Comparison of ENCODE assay signal across 32 cellular contexts in genomic region chr15:27853624-27854455, GRCh38.
"Had no signal": no experiment of that assay in that cellular context is flagged by ENCODE, and none has a peak within 500 bp of the region (broad histone marks: within the 10 kb centered on the region; RNA-seq: fewer than 3 reads in every experiment).

No MANE protein-coding gene starts in this region.

- H3K27ac ChIP-seq: adrenal gland, body of pancreas, cardiac muscle cell, coronary artery, dorsolateral prefrontal cortex, left lung, lower lobe of right lung, neural progenitor cell, right lobe of liver, skin epidermis, upper lobe of left lung had no signal

- H2AFZ ChIP-seq: neural progenitor cell had no signal

- ATAC-seq: activated CD8-positive, alpha-beta T cell treated with anti-CD3 and anti-CD28 coated beads for 36 hours; activated T-cell treated with anti-CD3 and anti-CD28 coated beads, Interleukin-2, amount 50 U/mL, for 4 hours; activated T-helper 17 cell treated with anti-CD3 and anti-CD28 coated beads, Interleukin-2, amount 50 U/mL, for 72 hours; body of pancreas; left lung; lower lobe of right lung; natural killer cell; right lobe of liver; stimulated activated effector memory CD8-positive, alpha-beta T cell treated with anti-CD3 and anti-CD28 coated beads, Interleukin-12 subunit alpha, Interleukin-12 subunit beta, amount 100 ng/mL, for 72 hours had no signal

- H3K4me2 ChIP-seq: neural progenitor cell had no signal

- DNase-seq: activated B cell treated with CpG ODN at 0.5 μM for 24 hours; activated CD4-positive, alpha-beta T cell treated with anti-CD3 and anti-CD28 coated beads, Interleukin-2, amount 50 U/mL, for 1 hour; activated CD8-positive, alpha-beta T cell treated with anti-CD3 and anti-CD28 coated beads for 36 hours; activated naive CD4-positive, alpha-beta T cell; activated naive CD8-positive, alpha-beta T cell treated with anti-CD3 and anti-CD28 coated beads for 36 hours; activated T-cell treated with anti-CD3 and anti-CD28 coated beads, Interleukin-2, amount 50 U/mL, for 4 hours; aorta; body of pancreas; cerebellar nuclear complex; dorsolateral prefrontal cortex; effector memory CD4-positive, alpha-beta T cell; head of caudate nucleus; hippocampal formation; kidney glomerular epithelial cell; left lung; lower lobe of right lung; mesenchymal stem cell; natural killer cell; right lobe of liver; stimulated activated CD4-positive, alpha-beta T cell treated with anti-CD3 and anti-CD28 coated beads, Interleukin-12 subunit alpha, Interleukin-12 subunit beta, amount 100 ng/mL, for 4 hours; stimulated activated CD4-positive, alpha-beta T cell treated with anti-CD3 and anti-CD28 coated beads, Interleukin-4, amount 100 ng/mL, for 24 hours; substantia nigra; T-helper 1 cell; upper lobe of left lung had no signal

- H3K36me3 ChIP-seq: adrenal gland, cardiac muscle cell, left lung, lower lobe of right lung, neural progenitor cell, right lobe of liver, upper lobe of left lung had no signal

- H3K27me3 ChIP-seq: adrenal gland, body of pancreas, cardiac muscle cell, dorsolateral prefrontal cortex, left lung, neural progenitor cell, right lobe of liver, upper lobe of left lung had no signal

- H3K9me3 ChIP-seq: adrenal gland, body of pancreas, lower lobe of right lung, right lobe of liver had no signal

- FAIRE-seq: endothelial cell of umbilical vein had no signal

- H3K4me1 ChIP-seq: adrenal gland, body of pancreas, left lung, lower lobe of right lung, neural progenitor cell, right lobe of liver, upper lobe of left lung had no signal

- H3K4me3 ChIP-seq: adrenal gland, body of pancreas, cardiac muscle cell, coronary artery, dorsolateral prefrontal cortex, left lung, lower lobe of right lung, neural progenitor cell, right lobe of liver, skin epidermis, upper lobe of left lung had no signal

- H3K9ac ChIP-seq: neural progenitor cell had no signal
